ENCODE assay signal across 8 cellular contexts in the genomic region with DNA sequence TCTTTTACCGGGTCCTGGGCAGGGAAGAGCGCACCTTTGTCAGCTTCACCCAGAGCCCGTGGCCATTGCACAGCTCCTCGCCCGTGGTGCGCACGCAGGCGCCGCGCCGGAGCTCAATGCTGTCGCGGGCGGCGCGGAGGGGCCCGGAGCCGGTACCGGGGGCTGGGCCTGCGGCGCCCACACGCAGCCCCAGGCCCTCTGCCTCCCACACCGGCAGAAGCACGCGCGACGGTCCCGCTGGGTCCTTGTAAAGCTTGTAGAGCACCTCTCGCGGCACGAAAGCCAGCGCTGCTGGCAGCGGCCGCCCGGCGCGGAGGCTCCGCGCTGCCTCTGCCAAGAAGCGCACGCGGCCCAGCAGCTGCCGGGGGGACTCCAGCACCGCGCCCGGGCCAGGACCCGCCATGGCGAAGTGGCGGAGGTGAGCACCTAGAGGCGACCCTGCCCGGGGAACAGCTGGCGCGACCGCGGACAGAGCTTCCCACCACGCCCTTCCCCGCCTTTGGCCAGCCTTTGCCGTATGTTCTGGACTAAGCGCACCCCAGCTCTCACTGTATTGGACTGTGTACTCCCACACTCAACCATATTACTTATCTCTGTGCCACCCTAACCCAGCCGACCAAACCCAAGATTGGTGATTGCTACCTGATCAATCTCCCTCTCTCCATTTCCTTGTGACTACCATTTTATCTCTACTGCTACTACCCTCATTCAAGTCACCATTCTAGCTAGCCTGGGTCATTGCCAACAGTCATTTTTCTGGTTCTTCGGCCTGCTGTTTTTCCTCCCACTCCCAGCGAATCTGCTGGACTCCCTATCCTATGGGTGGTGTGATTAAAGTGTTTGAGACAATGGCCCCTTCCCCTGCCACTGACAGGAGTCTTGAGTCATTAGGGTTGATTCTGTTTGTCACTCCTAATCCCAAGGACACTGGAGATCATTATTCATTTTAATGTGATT. TPM values are rescaled to one million over a fixed set of nuclear protein-coding genes. Genes with fewer than 3 reads are reported as not detected.
DNase-seq lines count a peak whose midpoint lies in the region; ATAC-seq and TF ChIP-seq lines count a peak whose summit lies in the region.

Gene HECTD3 (minus strand): TSS at position 470 of the 957 bp plus-strand sequence. CDS start 67 bp downstream, at position 403.

- TF ChIP-seq CTCF in RWPE2 (IDR thresholded peaks at IDR 0.05; ENCODE audit: poor library complexity, severe bottlenecking), result no peak
- no peak for TF ChIP-seq CTCF in fibroblast of the aortic adventitia (IDR thresholded peaks at IDR 0.05; ENCODE audit: insufficient read depth, low read length)
- TF ChIP-seq CTCF in nephron (IDR thresholded peaks at IDR 0.05; ENCODE audit: unreplicated experiment in 3 of 3), result no peak

- peaks cover 26% of the 10 kb centered on the region for H3K4me1 Mint-ChIP-seq in nephron

- H3K27ac Mint-ChIP-seq in nephron, result peak within 1 kb of the TSS; percentile 65 to 89 (median 78)

- H3K4me3 ChIP-seq in RWPE2 (ENCODE audit: severe bottlenecking) (peak within 1 kb of the TSS; percentile 98), fibroblast of the aortic adventitia (ENCODE audit: low read depth, low read length) (peak within 1 kb of the TSS; percentile 93), stomach smooth muscle (ENCODE audit: low read length in 2 of 2) (peak within 1 kb of the TSS; percentile 91 to 93)

- H3K27ac ChIP-seq in RWPE2 (ENCODE audit: poor library complexity, severe bottlenecking) (peak within 1 kb of the TSS; percentile 65), stomach smooth muscle (ENCODE audit: low read length) (peak within 1 kb of the TSS; percentile 91)

- H3K27me3 ChIP-seq in RWPE2 (ENCODE audit: insufficient read depth, poor library complexity, severe bottlenecking), result no peaks in the 10 kb centered on the region
- H3K27me3 ChIP-seq in stomach smooth muscle (ENCODE audit: control insufficient read depth in 1 of 2, insufficient read depth in 2 of 2, low read length in 2 of 2), result no peaks in the 10 kb centered on the region

- H3K4me1 ChIP-seq in RWPE2 (ENCODE audit: insufficient read depth, poor library complexity, severe bottlenecking) (peaks cover 4% of the 10 kb centered on the region), stomach smooth muscle (ENCODE audit: control insufficient read depth, insufficient read depth, low read length) (peaks cover 53% of the 10 kb centered on the region)

- ATAC-seq in GM21825 (IDR thresholded peaks at IDR 0.05; ENCODE audit: unreplicated experiment), result peak; percentile 56
- peak; percentile 82 for ATAC-seq in RWPE2 (ENCODE audit: low read depth)

- H3K4me3 Mint-ChIP-seq in nephron, result peak within 1 kb of the TSS; percentile 87 to 88 (median 88)

- peaks cover 43% of the 10 kb centered on the region for H3K36me3 ChIP-seq in RWPE2 (ENCODE audit: low read depth)
- H3K36me3 ChIP-seq in stomach smooth muscle (ENCODE audit: control insufficient read depth in 2 of 2, insufficient read depth in 2 of 2, low read length in 2 of 2), result peaks cover 34 to 38% of the 10 kb centered on the region in 2 donors

- DNase-seq in Daoy (ENCODE audit: low read depth) (peak; percentile 84), LHCN-M2 (ENCODE audit: low read depth) (peak; percentile 77), RWPE2 (ENCODE audit: low spot score) (peak; percentile 82), fibroblast of the aortic adventitia (ENCODE audit: low read depth) (peak; percentile 74)
- DNase-seq in activated effector memory CD4-positive, alpha-beta T cell treated with Interleukin-2 at 50 U/mL for 16 hours, result peak; percentile 68

- H3K27me3 Mint-ChIP-seq in nephron (ENCODE audit: low read depth), result no peaks in the 10 kb centered on the region

- H3K9me3 ChIP-seq in RWPE2 (ENCODE audit: severe bottlenecking) (no peaks in the 10 kb centered on the region), stomach smooth muscle (ENCODE audit: control insufficient read depth in 2 of 2, low read length in 2 of 2) (no peaks in the 10 kb centered on the region)

- no peaks in the 10 kb centered on the region for H3K9me3 Mint-ChIP-seq in nephron

- H3K36me3 Mint-ChIP-seq in nephron (ENCODE audit: low read depth), result peaks cover 27% of the 10 kb centered on the region

- peak within 1 kb of the TSS; percentile 88 to 95 for H3K9ac ChIP-seq in stomach smooth muscle (ENCODE audit: low read length in 2 of 2)

RNA-seq across cellular contexts. Expression of gene HECTD3, which starts in this region (rescaled TPM):
- 14.0 and 17.1 TPM in 2 replicates for total RNA-seq in Daoy (2014; rRNA removed; shearing (Covaris generic))
- total RNA-seq in LHCN-M2 (2014; rRNA removed) (39.2 and 40.8 TPM in 2 replicates), fibroblast of the aortic adventitia (ENCODE audit: low replicate concordance) (28.5 and 161 TPM in 2 replicates)
- 35.6 TPM for polyA plus RNA-seq in LHCN-M2 (2012)

Comparison
In these comparisons a context has a peak if more than half of its experiments do, and no peak if none do; other contexts are left out.
1. Peak in every context shown above with its lines: DNase-seq, ATAC-seq, H3K4me3 ChIP-seq and H3K27ac ChIP-seq.